In the genomic region with DNA sequence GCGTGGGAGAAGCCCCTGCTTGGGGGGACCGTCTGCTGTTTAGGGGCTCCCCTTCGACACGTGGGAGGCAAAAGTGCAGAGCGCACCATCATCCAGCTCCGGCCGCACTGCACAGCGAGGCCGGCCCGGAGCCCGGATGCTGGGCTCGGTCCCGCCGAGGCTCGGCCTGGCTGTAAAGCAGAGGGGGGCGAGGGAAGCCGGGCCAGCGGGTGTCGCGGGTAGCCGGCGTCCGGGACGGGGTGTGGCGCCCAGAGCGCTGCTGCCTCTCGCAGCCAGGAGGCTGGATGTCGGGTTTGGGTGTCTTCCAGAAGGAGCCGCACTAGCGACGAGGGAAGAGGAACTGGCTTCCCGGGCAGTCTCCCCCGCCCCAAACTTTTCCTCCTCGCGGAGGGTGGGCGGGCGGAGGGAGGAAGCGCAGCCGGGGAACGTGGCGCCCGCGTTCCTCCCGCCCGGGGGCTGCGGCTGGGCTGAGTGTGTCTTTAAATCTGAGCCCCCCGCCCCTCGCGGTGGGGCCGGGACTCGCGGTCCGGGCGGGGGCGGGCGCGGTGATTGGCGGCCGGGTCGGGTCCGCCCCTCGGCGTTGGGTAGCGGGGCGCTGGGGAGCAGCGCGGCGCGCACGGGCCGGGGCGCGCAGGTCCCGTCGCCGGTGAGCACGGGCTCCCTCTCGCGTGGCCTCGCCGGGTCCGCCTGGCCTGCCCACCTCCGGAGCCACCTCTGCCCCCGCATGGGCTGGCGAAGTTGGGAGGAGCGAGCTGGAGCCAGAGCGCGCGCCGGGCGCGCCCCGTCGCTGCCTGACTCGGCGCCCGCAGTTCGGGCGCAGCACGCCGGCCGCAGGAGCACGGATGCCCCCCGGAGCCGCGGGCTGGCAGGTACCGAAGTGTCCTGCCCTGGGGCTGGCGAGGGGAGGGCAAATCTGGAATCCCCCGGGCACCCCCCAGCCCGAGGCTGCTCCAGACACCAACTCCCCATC, we compare ENCODE assay signal across 1 cellular context.
TF ChIP-seq lines count a peak whose summit lies in the region.

Gene PALD1 (plus strand): TSS at position 577 of the 970 bp plus-strand sequence. CDS start 47,185 bp downstream, outside the sequence.

TF ChIP-seq in H1, 55 proteins besides CTCF, POLR2A, EP300 and RAD21:
- TF ChIP-seq KDM4A (IDR thresholded peaks at IDR 0.05; ENCODE audit: low read depth, low read length, severe bottlenecking) (peak; percentile 93), ASH2L (IDR thresholded peaks at IDR 0.05; ENCODE audit: low read length) (peak; percentile 38), EGR1 (IDR thresholded peaks at IDR 0.05; ENCODE audit: borderline replicate concordance, low read depth, low read length) (peak; percentile 84), MAX (IDR thresholded peaks at IDR 0.05) (peak; percentile 3; the same call in 1 of the 2 replicates), SUZ12 (IDR thresholded peaks at IDR 0.05; ENCODE audit: low read length) (peak; percentile 46; the same call in 1 of the 2 replicates), TBP (IDR thresholded peaks at IDR 0.05; ENCODE audit: low read depth, low read length) (peak; percentile 8; the same call in 1 of the 2 replicates), POLR2AphosphoS5 (IDR thresholded peaks at IDR 0.05; ENCODE audit: low read depth, low read length) (no peak; the same call in 1 of the 2 replicates), PHF8 (conservative IDR thresholded peaks at IDR 0.05; ENCODE audit: low read depth, low read length) (peak; percentile 49), BRCA1 (IDR thresholded peaks at IDR 0.05; ENCODE audit: low read depth, low read length) (no peak), HDAC2 (IDR thresholded peaks at IDR 0.05; ENCODE audit: borderline replicate concordance in 1 of 2, low read depth in 2 of 2, low read length in 2 of 2) (no peak; a peak in 1 of 4 replicates), TAF1 (IDR thresholded peaks at IDR 0.05; ENCODE audit: low read depth, low read length) (peak; percentile 57; the same call in 1 of the 2 replicates), HDAC6 (IDR thresholded peaks at IDR 0.05; ENCODE audit: low read depth, low read length) (no peak), SIX5 (IDR thresholded peaks at IDR 0.05; ENCODE audit: low read depth, low read length) (no peak), JUN (IDR thresholded peaks at IDR 0.05; ENCODE audit: low read depth, low read length) (no peak), TAF7 (optimal IDR thresholded peaks at IDR 0.05; ENCODE audit: borderline replicate concordance, low read depth, low read length) (no peak), RBBP5 (IDR thresholded peaks at IDR 0.05; ENCODE audit: borderline replicate concordance, low read depth, low read length) (peak; percentile 40; the same call in 1 of the 2 replicates)
